ENCODE assay signal across 1 cellular context in the genomic region with DNA sequence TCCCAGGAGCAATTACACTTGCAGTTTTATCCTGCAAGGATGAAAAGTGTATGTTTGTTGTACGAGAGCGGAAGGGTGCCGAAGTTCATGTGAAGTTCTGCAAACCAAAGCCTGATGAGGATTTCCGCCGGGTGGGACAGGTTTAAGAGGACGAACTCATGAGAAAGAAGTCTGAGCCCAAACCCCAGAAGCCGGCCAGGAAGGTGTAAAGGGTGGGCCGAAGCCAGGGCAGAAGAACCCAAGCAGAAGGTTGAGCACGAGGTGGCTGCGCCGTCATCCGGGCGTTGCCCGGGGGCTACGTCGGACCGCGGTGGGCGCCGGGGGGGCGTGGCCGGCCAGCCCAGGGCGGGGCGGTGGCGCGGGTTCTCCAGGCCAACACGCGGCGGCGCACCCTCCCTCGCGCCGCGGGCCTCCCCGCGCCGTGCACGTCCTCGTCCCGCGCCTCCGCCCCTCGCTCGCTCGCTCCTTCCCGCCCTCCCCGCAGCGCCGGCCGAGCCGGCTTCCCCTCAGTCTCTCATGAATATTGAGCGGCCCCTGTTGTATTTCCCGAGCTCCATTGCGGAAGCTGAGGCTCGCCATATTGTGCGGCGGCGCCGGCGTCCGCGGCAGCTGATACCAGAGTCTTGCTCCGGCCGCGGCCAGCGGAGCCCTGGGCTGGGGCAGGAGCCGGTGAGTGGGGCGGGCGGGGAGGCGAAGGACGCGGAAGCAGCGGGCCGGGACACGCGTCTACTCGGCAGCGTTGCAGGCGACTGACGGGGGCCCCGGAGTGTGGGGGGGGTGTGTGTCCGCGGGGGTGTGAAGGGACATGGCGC.
TF ChIP-seq lines count a peak whose summit lies in the region.

A gene (plus strand): TSS at position 578 of the 812 bp plus-strand sequence. CDS start 41,996 bp downstream, outside the sequence.

TF ChIP-seq in K562, 482 proteins besides CTCF, POLR2A, EP300 and RAD21 (continued from another document and continues in another):
- TF ChIP-seq, protein P1, sequence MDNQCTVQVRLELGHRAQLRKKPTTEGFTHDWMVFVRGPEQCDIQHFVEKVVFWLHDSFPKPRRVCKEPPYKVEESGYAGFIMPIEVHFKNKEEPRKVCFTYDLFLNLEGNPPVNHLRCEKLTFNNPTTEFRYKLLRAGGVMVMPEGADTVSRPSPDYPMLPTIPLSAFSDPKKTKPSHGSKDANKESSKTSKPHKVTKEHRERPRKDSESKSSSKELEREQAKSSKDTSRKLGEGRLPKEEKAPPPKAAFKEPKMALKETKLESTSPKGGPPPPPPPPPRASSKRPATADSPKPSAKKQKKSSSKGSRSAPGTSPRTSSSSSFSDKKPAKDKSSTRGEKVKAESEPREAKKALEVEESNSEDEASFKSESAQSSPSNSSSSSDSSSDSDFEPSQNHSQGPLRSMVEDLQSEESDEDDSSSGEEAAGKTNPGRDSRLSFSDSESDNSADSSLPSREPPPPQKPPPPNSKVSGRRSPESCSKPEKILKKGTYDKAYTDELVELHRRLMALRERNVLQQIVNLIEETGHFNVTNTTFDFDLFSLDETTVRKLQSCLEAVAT (IDR thresholded peaks at IDR 0.05): 0 out of 4 replicates have a peak, but pooled peaks of 1 of the 2 experiments have one; percentile 38
- peak; percentile 97 for TF ChIP-seq KLF1 (tag; IDR thresholded peaks at IDR 0.05)
- no peak for TF ChIP-seq ZNF707 (CRISPR knock-in tag; conservative IDR thresholded peaks at IDR 0.05)
- TF ChIP-seq, protein P2, sequence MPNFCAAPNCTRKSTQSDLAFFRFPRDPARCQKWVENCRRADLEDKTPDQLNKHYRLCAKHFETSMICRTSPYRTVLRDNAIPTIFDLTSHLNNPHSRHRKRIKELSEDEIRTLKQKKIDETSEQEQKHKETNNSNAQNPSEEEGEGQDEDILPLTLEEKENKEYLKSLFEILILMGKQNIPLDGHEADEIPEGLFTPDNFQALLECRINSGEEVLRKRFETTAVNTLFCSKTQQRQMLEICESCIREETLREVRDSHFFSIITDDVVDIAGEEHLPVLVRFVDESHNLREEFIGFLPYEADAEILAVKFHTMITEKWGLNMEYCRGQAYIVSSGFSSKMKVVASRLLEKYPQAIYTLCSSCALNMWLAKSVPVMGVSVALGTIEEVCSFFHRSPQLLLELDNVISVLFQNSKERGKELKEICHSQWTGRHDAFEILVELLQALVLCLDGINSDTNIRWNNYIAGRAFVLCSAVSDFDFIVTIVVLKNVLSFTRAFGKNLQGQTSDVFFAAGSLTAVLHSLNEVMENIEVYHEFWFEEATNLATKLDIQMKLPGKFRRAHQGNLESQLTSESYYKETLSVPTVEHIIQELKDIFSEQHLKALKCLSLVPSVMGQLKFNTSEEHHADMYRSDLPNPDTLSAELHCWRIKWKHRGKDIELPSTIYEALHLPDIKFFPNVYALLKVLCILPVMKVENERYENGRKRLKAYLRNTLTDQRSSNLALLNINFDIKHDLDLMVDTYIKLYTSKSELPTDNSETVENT (CRISPR knock-in tag; IDR thresholded peaks at IDR 0.05): peak; percentile 46; the same call in 1 of the 2 replicates
- 0 out of 2 replicates have a peak, but pooled peaks have one; percentile 64 for TF ChIP-seq KAT7 (CRISPR knock-in tag; IDR thresholded peaks at IDR 0.05; ENCODE audit: borderline replicate concordance)
- TF ChIP-seq RBBP5 (IDR thresholded peaks at IDR 0.05; ENCODE audit: borderline replicate concordance, insufficient read depth, low read length, poor library complexity, severe bottlenecking): peak; percentile 86
- no peak for TF ChIP-seq ZNF717 (CRISPR knock-in tag; IDR thresholded peaks at IDR 0.05)
- no peak; the same call in 1 of the 2 replicates for TF ChIP-seq PML (IDR thresholded peaks at IDR 0.05; ENCODE audit: low read length)
- TF ChIP-seq ZBTB1 (CRISPR knock-in tag; IDR thresholded peaks at IDR 0.05; ENCODE audit: borderline replicate concordance, low read depth): peak; percentile 65; the same call in 1 of the 2 replicates
- TF ChIP-seq, protein P3, sequence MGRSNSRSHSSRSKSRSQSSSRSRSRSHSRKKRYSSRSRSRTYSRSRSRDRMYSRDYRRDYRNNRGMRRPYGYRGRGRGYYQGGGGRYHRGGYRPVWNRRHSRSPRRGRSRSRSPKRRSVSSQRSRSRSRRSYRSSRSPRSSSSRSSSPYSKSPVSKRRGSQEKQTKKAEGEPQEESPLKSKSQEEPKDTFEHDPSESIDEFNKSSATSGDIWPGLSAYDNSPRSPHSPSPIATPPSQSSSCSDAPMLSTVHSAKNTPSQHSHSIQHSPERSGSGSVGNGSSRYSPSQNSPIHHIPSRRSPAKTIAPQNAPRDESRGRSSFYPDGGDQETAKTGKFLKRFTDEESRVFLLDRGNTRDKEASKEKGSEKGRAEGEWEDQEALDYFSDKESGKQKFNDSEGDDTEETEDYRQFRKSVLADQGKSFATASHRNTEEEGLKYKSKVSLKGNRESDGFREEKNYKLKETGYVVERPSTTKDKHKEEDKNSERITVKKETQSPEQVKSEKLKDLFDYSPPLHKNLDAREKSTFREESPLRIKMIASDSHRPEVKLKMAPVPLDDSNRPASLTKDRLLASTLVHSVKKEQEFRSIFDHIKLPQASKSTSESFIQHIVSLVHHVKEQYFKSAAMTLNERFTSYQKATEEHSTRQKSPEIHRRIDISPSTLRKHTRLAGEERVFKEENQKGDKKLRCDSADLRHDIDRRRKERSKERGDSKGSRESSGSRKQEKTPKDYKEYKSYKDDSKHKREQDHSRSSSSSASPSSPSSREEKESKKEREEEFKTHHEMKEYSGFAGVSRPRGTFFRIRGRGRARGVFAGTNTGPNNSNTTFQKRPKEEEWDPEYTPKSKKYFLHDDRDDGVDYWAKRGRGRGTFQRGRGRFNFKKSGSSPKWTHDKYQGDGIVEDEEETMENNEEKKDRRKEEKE (IDR thresholded peaks at IDR 0.05; ENCODE audit: borderline replicate concordance in 1 of 2, control insufficient read depth in 1 of 2, low read depth in 2 of 2, low read length in 1 of 2): no peak; a peak in 1 of 4 replicates
- TF ChIP-seq COPS2 (conservative IDR thresholded peaks at IDR 0.05): no peak
- TF ChIP-seq L3MBTL2 (IDR thresholded peaks at IDR 0.05): peak; percentile 98
- no peak for TF ChIP-seq SP2 (IDR thresholded peaks at IDR 0.05; ENCODE audit: extremely low read depth, low read depth, low read length, poor library complexity, severe bottlenecking)
- TF ChIP-seq, protein P4, sequence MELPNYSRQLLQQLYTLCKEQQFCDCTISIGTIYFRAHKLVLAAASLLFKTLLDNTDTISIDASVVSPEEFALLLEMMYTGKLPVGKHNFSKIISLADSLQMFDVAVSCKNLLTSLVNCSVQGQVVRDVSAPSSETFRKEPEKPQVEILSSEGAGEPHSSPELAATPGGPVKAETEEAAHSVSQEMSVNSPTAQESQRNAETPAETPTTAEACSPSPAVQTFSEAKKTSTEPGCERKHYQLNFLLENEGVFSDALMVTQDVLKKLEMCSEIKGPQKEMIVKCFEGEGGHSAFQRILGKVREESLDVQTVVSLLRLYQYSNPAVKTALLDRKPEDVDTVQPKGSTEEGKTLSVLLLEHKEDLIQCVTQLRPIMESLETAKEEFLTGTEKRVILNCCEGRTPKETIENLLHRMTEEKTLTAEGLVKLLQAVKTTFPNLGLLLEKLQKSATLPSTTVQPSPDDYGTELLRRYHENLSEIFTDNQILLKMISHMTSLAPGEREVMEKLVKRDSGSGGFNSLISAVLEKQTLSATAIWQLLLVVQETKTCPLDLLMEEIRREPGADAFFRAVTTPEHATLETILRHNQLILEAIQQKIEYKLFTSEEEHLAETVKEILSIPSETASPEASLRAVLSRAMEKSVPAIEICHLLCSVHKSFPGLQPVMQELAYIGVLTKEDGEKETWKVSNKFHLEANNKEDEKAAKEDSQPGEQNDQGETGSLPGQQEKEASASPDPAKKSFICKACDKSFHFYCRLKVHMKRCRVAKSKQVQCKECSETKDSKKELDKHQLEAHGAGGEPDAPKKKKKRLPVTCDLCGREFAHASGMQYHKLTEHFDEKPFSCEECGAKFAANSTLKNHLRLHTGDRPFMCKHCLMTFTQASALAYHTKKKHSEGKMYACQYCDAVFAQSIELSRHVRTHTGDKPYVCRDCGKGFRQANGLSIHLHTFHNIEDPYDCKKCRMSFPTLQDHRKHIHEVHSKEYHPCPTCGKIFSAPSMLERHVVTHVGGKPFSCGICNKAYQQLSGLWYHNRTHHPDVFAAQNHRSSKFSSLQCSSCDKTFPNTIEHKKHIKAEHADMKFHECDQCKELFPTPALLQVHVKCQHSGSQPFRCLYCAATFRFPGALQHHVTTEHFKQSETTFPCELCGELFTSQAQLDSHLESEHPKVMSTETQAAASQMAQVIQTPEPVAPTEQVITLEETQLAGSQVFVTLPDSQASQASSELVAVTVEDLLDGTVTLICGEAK (IDR thresholded peaks at IDR 0.05): no peak; the same call in 1 of the 2 replicates
- TF ChIP-seq, protein P4 (CRISPR knock-in tag; IDR thresholded peaks at IDR 0.05): no peak
- no peak for TF ChIP-seq HIVEP1 (CRISPR knock-in tag; IDR thresholded peaks at IDR 0.05)
- TF ChIP-seq, protein P5, sequence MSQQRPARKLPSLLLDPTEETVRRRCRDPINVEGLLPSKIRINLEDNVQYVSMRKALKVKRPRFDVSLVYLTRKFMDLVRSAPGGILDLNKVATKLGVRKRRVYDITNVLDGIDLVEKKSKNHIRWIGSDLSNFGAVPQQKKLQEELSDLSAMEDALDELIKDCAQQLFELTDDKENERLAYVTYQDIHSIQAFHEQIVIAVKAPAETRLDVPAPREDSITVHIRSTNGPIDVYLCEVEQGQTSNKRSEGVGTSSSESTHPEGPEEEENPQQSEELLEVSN (IDR thresholded peaks at IDR 0.05; ENCODE audit: borderline replicate concordance in 1 of 2, extremely low read depth in 1 of 2, insufficient read depth in 1 of 2, insufficient read length in 1 of 2, low read depth in 1 of 2, low read length in 1 of 2, poor library complexity in 1 of 2, severe bottlenecking in 1 of 2): peak; percentile 95 to 98
- TF ChIP-seq PHF8 (IDR thresholded peaks at IDR 0.05; ENCODE audit: borderline replicate concordance, low read length): peak; percentile 67
- TF ChIP-seq TOE1 (IDR thresholded peaks at IDR 0.05; ENCODE audit: borderline replicate concordance): 0 out of 2 replicates have a peak, but pooled peaks have one; percentile 30
- no peak for TF ChIP-seq TOE1 (CRISPR knock-in tag; IDR thresholded peaks at IDR 0.05; ENCODE audit: borderline replicate concordance, low read depth)
- peak; percentile 77 to 84; a peak in 3 of 4 replicates for TF ChIP-seq NRF1 (conservative IDR thresholded peaks at IDR 0.05 in 1 of 2, IDR thresholded peaks at IDR 0.05 in 1 of 2)
- 0 out of 2 replicates have a peak, but pooled peaks have one; percentile 18 for TF ChIP-seq GTF2F1 (IDR thresholded peaks at IDR 0.05; ENCODE audit: low read depth, low read length)
- TF ChIP-seq ZNF143 (CRISPR knock-in tag; IDR thresholded peaks at IDR 0.05): 0 out of 2 replicates have a peak, but pooled peaks have one; percentile 35
- TF ChIP-seq ZNF24 (IDR thresholded peaks at IDR 0.05): peak; percentile 35; the same call in 1 of the 2 replicates
- peak; percentile 13 to 56; a peak in 1 of 4 replicates for TF ChIP-seq TEAD1 (CRISPR knock-in tag; IDR thresholded peaks at IDR 0.05)
- TF ChIP-seq POLR2AphosphoS5 (IDR thresholded peaks at IDR 0.05; ENCODE audit: control insufficient read depth, insufficient read depth, low read depth, low read length): peak; percentile 68
- TF ChIP-seq HDGF (IDR thresholded peaks at IDR 0.05): no peak
- TF ChIP-seq, protein P6, sequence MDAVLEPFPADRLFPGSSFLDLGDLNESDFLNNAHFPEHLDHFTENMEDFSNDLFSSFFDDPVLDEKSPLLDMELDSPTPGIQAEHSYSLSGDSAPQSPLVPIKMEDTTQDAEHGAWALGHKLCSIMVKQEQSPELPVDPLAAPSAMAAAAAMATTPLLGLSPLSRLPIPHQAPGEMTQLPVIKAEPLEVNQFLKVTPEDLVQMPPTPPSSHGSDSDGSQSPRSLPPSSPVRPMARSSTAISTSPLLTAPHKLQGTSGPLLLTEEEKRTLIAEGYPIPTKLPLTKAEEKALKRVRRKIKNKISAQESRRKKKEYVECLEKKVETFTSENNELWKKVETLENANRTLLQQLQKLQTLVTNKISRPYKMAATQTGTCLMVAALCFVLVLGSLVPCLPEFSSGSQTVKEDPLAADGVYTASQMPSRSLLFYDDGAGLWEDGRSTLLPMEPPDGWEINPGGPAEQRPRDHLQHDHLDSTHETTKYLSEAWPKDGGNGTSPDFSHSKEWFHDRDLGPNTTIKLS (IDR thresholded peaks at IDR 0.05; ENCODE audit: borderline replicate concordance, low read depth): peak; percentile 70; the same call in 1 of the 2 replicates
- peak; percentile 73; the same call in 1 of the 2 replicates for TF ChIP-seq GATAD2A (IDR thresholded peaks at IDR 0.05)
- TF ChIP-seq MYC (IDR thresholded peaks at IDR 0.05; ENCODE audit: low read depth, low read length): peak; percentile 78; the same call in 1 of the 2 replicates
- TF ChIP-seq MYC (CRISPR knock-in tag; IDR thresholded peaks at IDR 0.05; ENCODE audit: borderline replicate concordance, low read depth): no peak
- TF ChIP-seq, protein P7, sequence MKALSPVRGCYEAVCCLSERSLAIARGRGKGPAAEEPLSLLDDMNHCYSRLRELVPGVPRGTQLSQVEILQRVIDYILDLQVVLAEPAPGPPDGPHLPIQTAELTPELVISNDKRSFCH (CRISPR knock-in tag; IDR thresholded peaks at IDR 0.05): no peak
- TF ChIP-seq, protein P7 (tag; IDR thresholded peaks at IDR 0.05): peak; percentile 55
